ENCODE assay signal across 13 cellular contexts in genomic region chr10:6033954-6034353, GRCh38. TPM values are rescaled to one million over a fixed set of nuclear protein-coding genes. Genes with fewer than 3 reads are reported as not detected.
A peak's percentile ranks its signal among the peaks of the same experiment; 100 is the strongest.
DNase-seq lines count a peak whose midpoint lies in the region; ATAC-seq and TF ChIP-seq lines count a peak whose summit lies in the region.
"Had no signal": no experiment of that assay in that cellular context is flagged by ENCODE, and none has a peak within 500 bp of the region (broad histone marks: within the 10 kb centered on the region; RNA-seq: fewer than 3 reads in every experiment).

No MANE protein-coding gene starts in this region.

- H3K27ac Mint-ChIP-seq in CD8-positive, alpha-beta memory T cell, result no peak overlapping the region

- peak overlapping the region; percentile 31 for H3K4me2 ChIP-seq in parathyroid adenoma (ENCODE audit: low read length)

- no peaks in the 10 kb centered on the region for H3K36me3 ChIP-seq in CD8-positive, alpha-beta memory T cell (ENCODE audit: insufficient read depth, low read length)
- H3K36me3 ChIP-seq in parathyroid adenoma (ENCODE audit: control insufficient read depth, insufficient read depth, low read length), result no peaks in the 10 kb centered on the region
- H3K36me3 ChIP-seq: pancreas had no signal

- H3K27ac ChIP-seq in CD8-positive, alpha-beta memory T cell (ENCODE audit: low read depth, low read length), result peak overlapping the region; percentile 46
- no peak overlapping the region for H3K27ac ChIP-seq in parathyroid adenoma
- H3K27ac ChIP-seq: pancreas had no signal

- CTCF ChIA-PET in CD8-positive, alpha-beta memory T cell (lab: Charles Lee), result interaction anchor here (0.6 to 7.0 kb wide), 4 partner anchors 17 to 38 kb away, joined by 3 to 37 read pairs (median 8); no protein-coding TSS in a partner anchor

- ATAC-seq in HG03175 (IDR thresholded peaks at IDR 0.05; ENCODE audit: unreplicated experiment) (no peak), HG02970 (IDR thresholded peaks at IDR 0.05; ENCODE audit: low FRiP score, unreplicated experiment) (no peak)

- TF ChIP-seq CTCF in parathyroid adenoma (IDR thresholded peaks at IDR 0.05), result no peak

- POLR2A ChIA-PET in CD8-positive, alpha-beta memory T cell (lab: Charles Lee), result interaction anchor here (1.1 kb wide), 1 partner anchor 16 kb away, joined by 3 read pairs; no protein-coding TSS in a partner anchor

- H3K4me3 ChIP-seq in CD8-positive, alpha-beta memory T cell (ENCODE audit: low read length), result no peak overlapping the region
- H3K4me3 ChIP-seq in parathyroid adenoma (ENCODE audit: low read depth, low read length), result no peak overlapping the region
- H3K4me3 ChIP-seq: pancreas had no signal

- H3K79me2 ChIP-seq in parathyroid adenoma, result no peaks in the 10 kb centered on the region

- peaks cover 0 to 13% (median 0%) of the 10 kb centered on the region in 3 donors for H3K36me3 Mint-ChIP-seq in CD8-positive, alpha-beta memory T cell

- H3K9me3 Mint-ChIP-seq in CD8-positive, alpha-beta memory T cell, result peaks cover 0 to 11% (median 4%) of the 10 kb centered on the region in 5 donors

- DNase-seq in CD8-positive, alpha-beta memory T cell, result no peak
- DNase-seq in MV-4-11 (lab: John Stamatoyannopoulos, UW), result peak; percentile 76
- DNase-seq in dedifferentiated amniotic fluid mesenchymal stem cell (ENCODE audit: extremely low spot score), result peak; percentile 37
- DNase-seq in hippocampal formation (lab: John Stamatoyannopoulos, UW), result no peak
- no peak for DNase-seq in C1 segment of cervical spinal cord (lab: John Stamatoyannopoulos, UW)
- DNase-seq: activated effector memory CD4-positive, alpha-beta T cell treated with anti-CD3 and anti-CD28 coated beads, Interleukin-2, amount 50 U/mL, for 16 hours; NCI-H510A treated with DMSO at 0.1 percent for 48 hours; pancreas had no signal

- H2AFZ ChIP-seq in parathyroid adenoma, result no peak overlapping the region

- no peak overlapping the region for H3K4me3 Mint-ChIP-seq in CD8-positive, alpha-beta memory T cell

- H3K9me3 ChIP-seq in CD8-positive, alpha-beta memory T cell (ENCODE audit: low read length), result no peaks in the 10 kb centered on the region
- H3K9me3 ChIP-seq in parathyroid adenoma (ENCODE audit: control insufficient read depth, low read length), result no peaks in the 10 kb centered on the region

- H3K27me3 Mint-ChIP-seq in CD8-positive, alpha-beta memory T cell, result no peaks in the 10 kb centered on the region

- peaks cover 32% of the 10 kb centered on the region for H3K4me1 ChIP-seq in CD8-positive, alpha-beta memory T cell (ENCODE audit: insufficient read depth, low read length)
- H3K4me1 ChIP-seq in parathyroid adenoma, result no peaks in the 10 kb centered on the region
- H3K4me1 ChIP-seq: pancreas had no signal

- no peak overlapping the region for H3K9ac ChIP-seq in parathyroid adenoma

- no peaks in the 10 kb centered on the region for H3K27me3 ChIP-seq in CD8-positive, alpha-beta memory T cell (ENCODE audit: insufficient read depth, low read length, poor library complexity, severe bottlenecking)
- H3K27me3 ChIP-seq in parathyroid adenoma (ENCODE audit: control insufficient read depth, insufficient read depth, low read length), result no peaks in the 10 kb centered on the region
- H3K27me3 ChIP-seq: pancreas had no signal

- H3K4me1 Mint-ChIP-seq in CD8-positive, alpha-beta memory T cell, result peaks cover 33 to 42% (median 39%) of the 10 kb centered on the region in 3 donors

RNA-seq across cellular contexts. Expression of gene IL2RA, which starts 28.2 kb away (rescaled TPM):
- 1,000 to 10,000 TPM; 1,178 to 1,224 TPM for total RNA-seq in CD8-positive, alpha-beta memory T cell
- polyA plus RNA-seq in CD8-positive, alpha-beta memory T cell, result 8.3 TPM
- total RNA-seq: G401, HT1080 had no signal

RNA-seq across cellular contexts. Expression of gene RBM17, which starts 54.9 kb away (rescaled TPM):
- 100 to 1,000 TPM; 269 to 282 TPM for total RNA-seq in CD8-positive, alpha-beta memory T cell
- 91.8 TPM for polyA plus RNA-seq in CD8-positive, alpha-beta memory T cell

RNA-seq across cellular contexts. Expression of gene IL15RA, which starts 56.6 kb away (rescaled TPM):
- total RNA-seq in CD8-positive, alpha-beta memory T cell, result 10 to 100 TPM; 30.1 to 33.5 TPM
- 19.8 TPM for polyA plus RNA-seq in CD8-positive, alpha-beta memory T cell
- total RNA-seq: G401 had no signal

Comparison
In these comparisons a context has a peak if more than half of its experiments do, and no peak if none do; other contexts are left out.
1. DNase-seq: peak in MV-4-11 (single experiment) and dedifferentiated amniotic fluid mesenchymal stem cell (single experiment); none in CD8-positive, alpha-beta memory T cell (0 of 5), hippocampal formation (0 of 2) and C1 segment of cervical spinal cord (0 of 14).